8 cellular contexts compared by ENCODE assay signal in the genomic region with DNA sequence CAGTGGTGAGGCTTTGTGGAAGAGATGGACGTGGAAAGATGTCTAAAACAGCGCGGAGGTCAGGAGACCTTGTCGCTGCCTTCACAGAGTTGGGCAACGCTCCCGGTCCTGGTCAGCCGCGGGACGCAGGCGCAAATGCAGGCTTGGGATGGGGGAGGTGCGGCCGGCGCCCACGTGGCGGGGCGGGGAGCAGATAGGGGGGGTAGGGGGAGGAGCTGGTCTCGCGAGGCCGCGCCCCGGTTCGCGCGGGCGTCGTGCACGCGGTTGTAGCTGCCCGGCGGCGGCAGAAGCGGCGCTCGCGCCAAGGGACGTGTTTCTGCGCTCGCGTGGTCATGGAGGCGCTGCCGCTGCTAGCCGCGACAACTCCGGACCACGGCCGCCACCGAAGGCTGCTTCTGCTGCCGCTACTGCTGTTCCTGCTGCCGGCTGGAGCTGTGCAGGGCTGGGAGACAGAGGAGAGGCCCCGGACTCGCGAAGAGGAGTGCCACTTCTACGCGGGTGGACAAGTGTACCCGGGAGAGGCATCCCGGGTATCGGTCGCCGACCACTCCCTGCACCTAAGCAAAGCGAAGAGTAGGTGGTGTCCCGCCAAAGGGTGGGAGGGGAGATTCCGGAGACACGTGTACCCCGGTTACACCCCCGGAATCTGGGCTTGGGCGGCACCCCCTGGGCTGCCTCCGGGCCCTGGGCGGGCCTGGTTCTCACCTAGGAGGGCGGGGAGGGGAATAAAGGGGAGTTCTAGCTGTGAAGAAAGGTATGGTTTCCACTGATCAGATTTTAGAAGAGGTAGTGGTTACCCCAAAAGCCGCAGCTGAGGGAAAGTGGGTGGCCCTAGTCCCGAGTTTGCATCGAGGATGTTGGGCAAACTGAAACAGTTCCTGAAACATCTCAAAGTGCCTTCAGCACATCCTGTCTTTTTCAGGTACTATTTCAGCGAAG. TPM values are rescaled to one million over a fixed set of nuclear protein-coding genes. Genes with fewer than 3 reads are reported as not detected.
DNase-seq lines count a peak whose midpoint lies in the region; ATAC-seq and TF ChIP-seq lines count a peak whose summit lies in the region.

A gene (plus strand): TSS at position 255 of the 939 bp plus-strand sequence. CDS start 78 bp downstream, at position 333.

- ATAC-seq in GM21737 (IDR thresholded peaks at IDR 0.05; ENCODE audit: unreplicated experiment) (peak; percentile 63), natural killer cell (peak; percentile 92 to 98 (median 94))

- H2AFZ ChIP-seq in KMS-11 (ENCODE audit: low read depth): peak within 1 kb of the TSS; percentile 69

- no peaks in the 10 kb centered on the region for H3K27me3 ChIP-seq in KMS-11 (ENCODE audit: insufficient read depth, low read depth)

- no peaks in the 10 kb centered on the region for H3K27me3 Mint-ChIP-seq in natural killer cell (ENCODE audit: low read depth in 2 of 2)

- H4K20me1 ChIP-seq in KMS-11 (ENCODE audit: insufficient read depth): no peaks in the 10 kb centered on the region

- TF ChIP-seq CTCF in KMS-11 (conservative IDR thresholded peaks at IDR 0.05; ENCODE audit: low read depth, low read length): no peak
- TF ChIP-seq CTCF in fibroblast of mammary gland (conservative IDR thresholded peaks at IDR 0.05; ENCODE audit: control insufficient read depth, insufficient read depth, low read depth, low read length): no peak
- TF ChIP-seq CTCF in natural killer cell (IDR thresholded peaks at IDR 0.05): no peak

- peaks cover 3 to 11% of the 10 kb centered on the region in 2 donors for H3K4me1 Mint-ChIP-seq in natural killer cell

- DNase-seq in DMS79 (lab: John Stamatoyannopoulos, UW) (peak; percentile 42), RPMI7951 (ENCODE audit: low read depth) (peak; percentile 88), fibroblast of mammary gland (ENCODE audit: low read depth) (peak; percentile 86), natural killer cell (peak; percentile 58)
- peak; percentile 41 to 53 for DNase-seq in activated T-helper 1 cell treated with anti-CD3 and anti-CD28 coated beads, Interleukin-2, amount 50 U/mL, for 16 hours (ENCODE audit: low read depth in 1 of 2, low spot score in 1 of 2)
- peak; percentile 34 to 62 (median 50) for DNase-seq in stimulated activated naive CD4-positive, alpha-beta T cell (lab: John Stamatoyannopoulos, UW)

- H3K36me3 ChIP-seq in KMS-11 (ENCODE audit: insufficient read depth): no peaks in the 10 kb centered on the region

- H3K27ac ChIP-seq in KMS-11: peak within 1 kb of the TSS; percentile 88

- intact Hi-C loops in natural killer cell (cut with micrococcal nuclease): loop anchor here (10.0 kb wide), 2 partner anchors 117 to 387 kb away; a partner anchor contains a TSS

- H3K9ac ChIP-seq in KMS-11: peak within 1 kb of the TSS; percentile 89

- H3K4me3 Mint-ChIP-seq in natural killer cell: peak within 1 kb of the TSS; percentile 86

- H3K4me1 ChIP-seq in KMS-11 (ENCODE audit: low read depth, poor library complexity, severe bottlenecking): peaks cover 30% of the 10 kb centered on the region

- peak within 1 kb of the TSS; percentile 84 for H3K4me2 ChIP-seq in KMS-11

- H3K4me3 ChIP-seq in KMS-11 (IDR thresholded peaks at IDR 0.05; ENCODE audit: insufficient read depth, low read depth, low read length): no peak within 1 kb of the TSS
- H3K4me3 ChIP-seq in fibroblast of mammary gland (ENCODE audit: control insufficient read depth, low read depth, low read length): peak within 1 kb of the TSS; percentile 74

- no peaks in the 10 kb centered on the region for H3K36me3 Mint-ChIP-seq in natural killer cell

- H3K79me2 ChIP-seq in KMS-11 (ENCODE audit: insufficient read depth, low read depth): peaks cover 33% of the 10 kb centered on the region; the same call in 1 of the 2 replicates

- peak within 1 kb of the TSS; percentile 77 to 85 for H3K27ac Mint-ChIP-seq in natural killer cell

- H3K9me3 Mint-ChIP-seq in natural killer cell: no peaks in the 10 kb centered on the region

RNA-seq across cellular contexts. Expression of the gene that starts here (rescaled TPM):
- 478 and 538 TPM in 2 replicates for total RNA-seq in RPMI7951 (2014; rRNA removed; shearing (Covaris generic))
- total RNA-seq in natural killer cell: 10 to 100 TPM in 1 of 3 donors, 1 to 10 TPM in 2; 6.8 to 13.5 (median 7.8) TPM

Comparison
In these comparisons a context has a peak if more than half of its experiments do, and no peak if none do; other contexts are left out.
1. RNA of the gene that starts here (total RNA-seq): 478 to 538 TPM in RPMI7951; 6.8 to 13.5 TPM in natural killer cell; every median in the first group is over 10 times any median in the second.
2. Peak in every context shown above with its lines, with median percentiles within 50 percentile points of each other: DNase-seq.